Comparison of ENCODE assay signal across 8 cellular contexts in the genomic region with DNA sequence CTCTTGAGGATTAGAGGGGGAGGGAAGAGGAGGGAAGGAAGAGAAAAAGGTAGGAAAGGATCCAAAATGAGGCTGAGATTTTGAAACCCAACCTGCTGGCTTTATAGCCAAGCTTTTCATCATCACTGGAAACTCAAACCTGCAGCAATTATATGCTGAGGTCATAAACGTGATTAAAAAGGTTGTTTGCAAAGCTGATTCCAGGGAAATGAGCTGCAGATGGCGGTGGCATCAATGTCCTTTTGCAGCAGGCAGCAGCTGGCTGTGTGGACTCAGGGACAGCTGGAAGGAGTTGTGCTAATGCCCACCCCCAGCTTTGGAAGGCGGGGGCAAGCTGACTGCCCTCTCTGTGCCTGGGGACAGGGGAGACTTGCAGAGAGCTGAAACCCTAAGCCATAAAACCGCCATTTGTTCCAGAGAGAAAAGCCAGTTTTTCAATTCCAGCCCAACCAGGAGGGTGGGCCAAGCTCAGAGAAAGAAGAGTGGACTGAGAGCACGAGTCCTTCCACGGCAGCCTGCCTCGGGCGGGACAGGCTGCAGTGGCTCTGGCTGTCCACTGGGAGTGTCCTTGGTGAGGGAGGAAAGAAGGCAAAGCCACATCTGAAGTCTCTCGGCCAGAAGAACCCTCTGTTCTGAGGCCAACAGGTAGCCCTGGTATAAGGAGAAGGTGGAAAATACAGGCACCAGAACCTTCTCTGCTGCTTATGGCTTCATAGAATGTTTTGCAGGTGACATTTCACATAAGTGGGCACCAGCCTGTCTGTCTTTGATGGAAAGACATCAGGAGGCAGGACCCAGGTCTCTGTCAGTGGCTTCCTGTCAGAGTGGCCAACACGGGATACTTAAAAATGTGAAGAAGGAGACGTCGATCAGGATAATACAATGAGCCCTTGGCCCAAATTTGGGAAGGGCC.
A peak's percentile ranks its signal among the peaks of the same experiment; 100 is the strongest.
DNase-seq lines count a peak whose midpoint lies in the region; ATAC-seq, FAIRE-seq and TF ChIP-seq lines count a peak whose summit lies in the region.

No MANE protein-coding gene starts in this region.

- no peaks in the 10 kb centered on the region for H3K9me2 ChIP-seq in PC-3 (replicated peaks; ENCODE audit: low read length)

- peaks cover 61% of the 10 kb centered on the region for H3K27me3 Mint-ChIP-seq in progenitor cell of endocrine pancreas

- intact Hi-C loops in PC-3 (cut with micrococcal nuclease): no loop called here

- TF ChIP-seq RAD21 in A549 (conservative IDR thresholded peaks at IDR 0.05 in 1 of 2, IDR thresholded peaks at IDR 0.05 in 1 of 2): no peak

- H3K4me2 ChIP-seq in A549 (peak overlapping the region; percentile 45), PC-3 (ENCODE audit: low read length) (peak overlapping the region; percentile 15)

- no peak overlapping the region for H3K9ac ChIP-seq in PC-3 (ENCODE audit: low read length)

- BruUV-seq in PC-3 (replicated peaks; lab: Mats Ljungman, UMichigan): no TSS peak

- H3K4me3 ChIP-seq in A549 (no peak overlapping the region), PC-3 (ENCODE audit: low read length) (no peak overlapping the region)

- TF ChIP-seq EP300 in A549 (IDR thresholded peaks at IDR 0.05): no peak

- FAIRE-seq in A549 (lab: Jason Lieb, UNC): no peak

- 32% methylated on average over 12 of the region's 12 CpGs for WGBS in A549 (ENCODE audit: missing lambda C conversion rate)

- H3K27me3 ChIP-seq in PC-3 (ENCODE audit: low read length): peaks cover 25% of the 10 kb centered on the region

- peaks cover 11% of the 10 kb centered on the region for H3K4me1 Mint-ChIP-seq in progenitor cell of endocrine pancreas (ENCODE audit: low read depth)

- TF ChIP-seq CTCF in A549 (IDR thresholded peaks at IDR 0.05): peak; percentile 28; the same call in 2 of the 3 replicates
- peak; percentile 62 for TF ChIP-seq CTCF in PC-3 (conservative IDR thresholded peaks at IDR 0.05; ENCODE audit: low read depth, low read length)
- TF ChIP-seq CTCF in progenitor cell of endocrine pancreas (IDR thresholded peaks at IDR 0.05; ENCODE audit: unreplicated experiment): peak; percentile 74

- no peaks in the 10 kb centered on the region for H3K36me3 ChIP-seq in PC-3 (ENCODE audit: low read depth, low read length)

- no peaks in the 10 kb centered on the region for H4K20me1 ChIP-seq in PC-3 (ENCODE audit: low read length)

- CTCF ChIA-PET in A549 (lab: Yijun Ruan, JAX): interaction anchor here (0.7 to 9.8 kb wide), 12 partner anchors 9 to 388 kb away, joined by 3 to 72 read pairs (median 4); no protein-coding TSS in a partner anchor
- CTCF ChIA-PET in PC-3 (lab: Charles Lee): interaction anchor here (0.6 to 0.9 kb wide), 3 partner anchors 16 to 79 kb away, joined by 3 to 7 read pairs (median 5); no protein-coding TSS in a partner anchor

- H3K4me1 ChIP-seq in A549: no peaks in the 10 kb centered on the region
- no peaks in the 10 kb centered on the region for H3K4me1 ChIP-seq in PC-3 (ENCODE audit: insufficient read depth, low read length)

- H3K79me2 ChIP-seq in PC-3 (ENCODE audit: low read length): no peaks in the 10 kb centered on the region

- H3K27ac Mint-ChIP-seq in progenitor cell of endocrine pancreas: peak overlapping the region; percentile 79

- H3K9me3 ChIP-seq in A549 (no peaks in the 10 kb centered on the region), PC-3 (ENCODE audit: low read length) (no peaks in the 10 kb centered on the region)

- H3F3A ChIP-seq in PC-3 (ENCODE audit: low read length, unreplicated experiment): no peaks in the 10 kb centered on the region

- no peak overlapping the region for H3K4me3 Mint-ChIP-seq in progenitor cell of endocrine pancreas (ENCODE audit: low read depth)

- no peaks in the 10 kb centered on the region for H3K9me3 Mint-ChIP-seq in progenitor cell of endocrine pancreas (ENCODE audit: low read depth)

- H3K36me3 Mint-ChIP-seq in progenitor cell of endocrine pancreas (ENCODE audit: insufficient read depth): no peaks in the 10 kb centered on the region

- H2AFZ ChIP-seq in PC-3 (ENCODE audit: low read length): peak overlapping the region; percentile 10

- POLR2A ChIA-PET in A549 (lab: Yijun Ruan, JAX): no interaction called here
- POLR2A ChIA-PET in PC-3 (lab: Charles Lee; ENCODE audit: unreplicated experiment): interaction anchor here (0.6 kb wide), 2 partner anchors 119 to 335 kb away, joined by 3 to 11 read pairs; no protein-coding TSS in a partner anchor

- TF ChIP-seq POLR2A in A549 (IDR thresholded peaks at IDR 0.05; ENCODE audit: low read length): no peak

- no peak overlapping the region for H3K27ac ChIP-seq in A549
- H3K27ac ChIP-seq in PC-3 (ENCODE audit: low read length): no peak overlapping the region

- ATAC-seq in A549: peak; percentile 84 to 91
- peak; percentile 87 for ATAC-seq in PC-3

- DNase-seq in A549 (ENCODE audit: low read depth in 1 of 2, low spot score in 1 of 2) (peak; percentile 49 to 58), HT-29 (ENCODE audit: low spot score) (peak; percentile 83), PC-3 (peak; percentile 67), fibroblast of gingiva (ENCODE audit: low read depth) (peak; percentile 41), progenitor cell of endocrine pancreas (ENCODE audit: low spot score, unreplicated experiment) (peak; percentile 57), OCI-M2 (lab: John Stamatoyannopoulos, UW; ENCODE audit: unreplicated experiment) (no peak)
- DNase-seq in stimulated activated CD4-positive, alpha-beta T cell treated with anti-CD3 and anti-CD28 coated beads, Interleukin-15, amount 100 ng/mL, for 24 hours: no peak
- DNase-seq in stimulated activated naive CD4-positive, alpha-beta T cell treated with Interleukin-2 at 50 U/mL for 16 hours (lab: John Stamatoyannopoulos, UW): no peak

TF ChIP-seq in A549, 52 proteins besides CTCF, POLR2A, EP300 and RAD21 (continues in another document):
- no peak for TF ChIP-seq GATA3 (IDR thresholded peaks at IDR 0.05; ENCODE audit: borderline replicate concordance)
- TF ChIP-seq RFX5 (IDR thresholded peaks at IDR 0.05): no peak
- TF ChIP-seq, protein P1, sequence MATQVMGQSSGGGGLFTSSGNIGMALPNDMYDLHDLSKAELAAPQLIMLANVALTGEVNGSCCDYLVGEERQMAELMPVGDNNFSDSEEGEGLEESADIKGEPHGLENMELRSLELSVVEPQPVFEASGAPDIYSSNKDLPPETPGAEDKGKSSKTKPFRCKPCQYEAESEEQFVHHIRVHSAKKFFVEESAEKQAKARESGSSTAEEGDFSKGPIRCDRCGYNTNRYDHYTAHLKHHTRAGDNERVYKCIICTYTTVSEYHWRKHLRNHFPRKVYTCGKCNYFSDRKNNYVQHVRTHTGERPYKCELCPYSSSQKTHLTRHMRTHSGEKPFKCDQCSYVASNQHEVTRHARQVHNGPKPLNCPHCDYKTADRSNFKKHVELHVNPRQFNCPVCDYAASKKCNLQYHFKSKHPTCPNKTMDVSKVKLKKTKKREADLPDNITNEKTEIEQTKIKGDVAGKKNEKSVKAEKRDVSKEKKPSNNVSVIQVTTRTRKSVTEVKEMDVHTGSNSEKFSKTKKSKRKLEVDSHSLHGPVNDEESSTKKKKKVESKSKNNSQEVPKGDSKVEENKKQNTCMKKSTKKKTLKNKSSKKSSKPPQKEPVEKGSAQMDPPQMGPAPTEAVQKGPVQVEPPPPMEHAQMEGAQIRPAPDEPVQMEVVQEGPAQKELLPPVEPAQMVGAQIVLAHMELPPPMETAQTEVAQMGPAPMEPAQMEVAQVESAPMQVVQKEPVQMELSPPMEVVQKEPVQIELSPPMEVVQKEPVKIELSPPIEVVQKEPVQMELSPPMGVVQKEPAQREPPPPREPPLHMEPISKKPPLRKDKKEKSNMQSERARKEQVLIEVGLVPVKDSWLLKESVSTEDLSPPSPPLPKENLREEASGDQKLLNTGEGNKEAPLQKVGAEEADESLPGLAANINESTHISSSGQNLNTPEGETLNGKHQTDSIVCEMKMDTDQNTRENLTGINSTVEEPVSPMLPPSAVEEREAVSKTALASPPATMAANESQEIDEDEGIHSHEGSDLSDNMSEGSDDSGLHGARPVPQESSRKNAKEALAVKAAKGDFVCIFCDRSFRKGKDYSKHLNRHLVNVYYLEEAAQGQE (IDR thresholded peaks at IDR 0.05): no peak
- TF ChIP-seq TP53 (CRISPR knock-in tag; IDR thresholded peaks at IDR 0.05): no peak
- TF ChIP-seq HEYL (CRISPR knock-in tag; IDR thresholded peaks at IDR 0.05): no peak
- TF ChIP-seq, protein P2, sequence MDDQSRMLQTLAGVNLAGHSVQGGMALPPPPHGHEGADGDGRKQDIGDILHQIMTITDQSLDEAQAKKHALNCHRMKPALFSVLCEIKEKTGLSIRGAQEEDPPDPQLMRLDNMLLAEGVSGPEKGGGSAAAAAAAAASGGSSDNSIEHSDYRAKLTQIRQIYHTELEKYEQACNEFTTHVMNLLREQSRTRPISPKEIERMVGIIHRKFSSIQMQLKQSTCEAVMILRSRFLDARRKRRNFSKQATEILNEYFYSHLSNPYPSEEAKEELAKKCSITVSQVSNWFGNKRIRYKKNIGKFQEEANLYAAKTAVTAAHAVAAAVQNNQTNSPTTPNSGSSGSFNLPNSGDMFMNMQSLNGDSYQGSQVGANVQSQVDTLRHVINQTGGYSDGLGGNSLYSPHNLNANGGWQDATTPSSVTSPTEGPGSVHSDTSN (IDR thresholded peaks at IDR 0.05): no peak
- TF ChIP-seq MAFK (IDR thresholded peaks at IDR 0.05; ENCODE audit: partially characterized antibody): no peak
- no peak for TF ChIP-seq KDM5A (IDR thresholded peaks at IDR 0.05)
- no peak for TF ChIP-seq HOXB5 (CRISPR knock-in tag; IDR thresholded peaks at IDR 0.05)
- TF ChIP-seq, protein P3, sequence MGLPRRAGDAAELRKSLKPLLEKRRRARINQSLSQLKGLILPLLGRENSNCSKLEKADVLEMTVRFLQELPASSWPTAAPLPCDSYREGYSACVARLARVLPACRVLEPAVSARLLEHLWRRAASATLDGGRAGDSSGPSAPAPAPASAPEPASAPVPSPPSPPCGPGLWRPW (IDR thresholded peaks at IDR 0.05): no peak
- TF ChIP-seq, protein P4, sequence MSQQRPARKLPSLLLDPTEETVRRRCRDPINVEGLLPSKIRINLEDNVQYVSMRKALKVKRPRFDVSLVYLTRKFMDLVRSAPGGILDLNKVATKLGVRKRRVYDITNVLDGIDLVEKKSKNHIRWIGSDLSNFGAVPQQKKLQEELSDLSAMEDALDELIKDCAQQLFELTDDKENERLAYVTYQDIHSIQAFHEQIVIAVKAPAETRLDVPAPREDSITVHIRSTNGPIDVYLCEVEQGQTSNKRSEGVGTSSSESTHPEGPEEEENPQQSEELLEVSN (IDR thresholded peaks at IDR 0.05; ENCODE audit: borderline replicate concordance, low read depth): no peak
- TF ChIP-seq JUN (IDR thresholded peaks at IDR 0.05): no peak
- no peak for TF ChIP-seq FOXS1 (CRISPR knock-in tag; IDR thresholded peaks at IDR 0.05)
- no peak for TF ChIP-seq FOSL2 (IDR thresholded peaks at IDR 0.05)
- no peak for TF ChIP-seq FOSL2 (CRISPR knock-in tag; IDR thresholded peaks at IDR 0.05)

Comparison
In these comparisons a context has a peak if more than half of its experiments do, and no peak if none do; other contexts are left out.
1. DNase-seq: peak in A549 (2 of 2), HT-29 (single experiment), PC-3 (single experiment), fibroblast of gingiva (single experiment) and progenitor cell of endocrine pancreas (single experiment); none in OCI-M2 (single experiment), stimulated activated CD4-positive, alpha-beta T cell treated with anti-CD3 and anti-CD28 coated beads, Interleukin-15, amount 100 ng/mL, for 24 hours (single experiment) and stimulated activated naive CD4-positive, alpha-beta T cell treated with Interleukin-2 at 50 U/mL for 16 hours (single experiment).
2. Peak in every context shown above with its lines, with median percentiles within 50 percentile points of each other: CTCF ChIP-seq.